Comparison of ENCODE assay signal across 9 cellular contexts in the genomic region with DNA sequence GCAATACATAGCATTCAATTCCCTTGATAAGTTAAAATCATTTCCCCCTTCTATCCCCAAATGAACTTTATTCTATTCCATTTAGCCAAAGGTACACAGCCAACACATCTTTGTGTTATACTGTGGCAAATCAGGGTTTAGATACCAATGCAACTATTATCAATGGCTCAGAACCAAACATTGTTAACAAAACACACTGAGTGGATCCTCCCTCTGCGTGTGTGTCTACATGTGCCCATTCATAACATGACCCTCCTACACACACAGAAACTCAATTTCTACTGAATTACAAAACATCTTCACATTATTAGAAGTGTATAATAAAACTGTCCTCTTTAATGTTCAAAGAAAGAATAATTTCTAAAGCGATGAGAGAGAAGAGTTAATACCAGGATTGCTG. TPM values are rescaled to one million over a fixed set of nuclear protein-coding genes. Genes with fewer than 3 reads are reported as not detected.
A peak's percentile ranks its signal among the peaks of the same experiment; 100 is the strongest.
DNase-seq lines count a peak whose midpoint lies in the region; ATAC-seq and TF ChIP-seq lines count a peak whose summit lies in the region.
"Had no signal": no experiment of that assay in that cellular context is flagged by ENCODE, and none has a peak within 500 bp of the region (broad histone marks: within the 10 kb centered on the region; RNA-seq: fewer than 3 reads in every experiment).

No MANE protein-coding gene starts in this region.

- no peak for ATAC-seq in activated CD8-positive, alpha-beta memory T cell treated with anti-CD3 and anti-CD28 coated beads, Interleukin-2, amount 10 ng/mL, durations not matched to agents 7 days and 5 days
- no peak for ATAC-seq in activated CD8-positive, alpha-beta T cell treated with anti-CD3 and anti-CD28 coated beads for 36 hours
- no peak for ATAC-seq in GM18505 (IDR thresholded peaks at IDR 0.05; ENCODE audit: unreplicated experiment)
- ATAC-seq in HG02623 (IDR thresholded peaks at IDR 0.05; ENCODE audit: unreplicated experiment): no peak
- no peak for ATAC-seq in GM18520 (IDR thresholded peaks at IDR 0.05; ENCODE audit: unreplicated experiment)

- H3K36me3 Mint-ChIP-seq in activated CD8-positive, alpha-beta memory T cell treated with anti-CD3 and anti-CD28 coated beads, Interleukin-2, amount 10 ng/mL, durations not matched to agents 7 days and 5 days: peaks cover 3% of the 10 kb centered on the region
- H3K36me3 Mint-ChIP-seq in activated CD8-positive, alpha-beta T cell treated with anti-CD3 and anti-CD28 coated beads for 36 hours (ENCODE audit: low read depth): no peaks in the 10 kb centered on the region
- H3K36me3 Mint-ChIP-seq in immature natural killer cell: no peaks in the 10 kb centered on the region

- no peaks in the 10 kb centered on the region for H3K36me3 ChIP-seq in thymus (ENCODE audit: control insufficient read depth, insufficient read depth)

- H3K9me3 Mint-ChIP-seq in activated CD8-positive, alpha-beta memory T cell treated with anti-CD3 and anti-CD28 coated beads, Interleukin-2, amount 10 ng/mL, durations not matched to agents 7 days and 5 days (ENCODE audit: low read depth): no peaks in the 10 kb centered on the region
- no peaks in the 10 kb centered on the region for H3K9me3 Mint-ChIP-seq in activated CD8-positive, alpha-beta T cell treated with anti-CD3 and anti-CD28 coated beads for 36 hours
- no peaks in the 10 kb centered on the region for H3K9me3 Mint-ChIP-seq in immature natural killer cell

- no peak for DNase-seq in activated CD8-positive, alpha-beta memory T cell treated with anti-CD3 and anti-CD28 coated beads, Interleukin-2, amount 10 ng/mL, durations not matched to agents 7 days and 5 days
- no peak for DNase-seq in activated CD8-positive, alpha-beta memory T cell treated with anti-CD3 and anti-CD28 coated beads for 24 hours
- DNase-seq in activated CD8-positive, alpha-beta T cell treated with anti-CD3 and anti-CD28 coated beads for 36 hours: no peak
- no peak for DNase-seq in immature natural killer cell
- DNase-seq: NCI-H1048 had no signal

- peak overlapping the region; percentile 95 for H3K4me3 Mint-ChIP-seq in activated CD8-positive, alpha-beta memory T cell treated with anti-CD3 and anti-CD28 coated beads, Interleukin-2, amount 10 ng/mL, durations not matched to agents 7 days and 5 days
- H3K4me3 Mint-ChIP-seq in activated CD8-positive, alpha-beta T cell treated with anti-CD3 and anti-CD28 coated beads for 36 hours: peak overlapping the region; percentile 92
- peak overlapping the region; percentile 89 to 99 (median 94) for H3K4me3 Mint-ChIP-seq in immature natural killer cell

- H3K9me3 ChIP-seq in thymus (ENCODE audit: control insufficient read depth): no peaks in the 10 kb centered on the region

- H3K27ac ChIP-seq in thymus (ENCODE audit: low read depth): no peak overlapping the region

- H3K4me1 ChIP-seq in thymus (ENCODE audit: control insufficient read depth, insufficient read depth, low read length): no peaks in the 10 kb centered on the region

- peak overlapping the region; percentile 71 for H3K27ac Mint-ChIP-seq in activated CD8-positive, alpha-beta memory T cell treated with anti-CD3 and anti-CD28 coated beads, Interleukin-2, amount 10 ng/mL, durations not matched to agents 7 days and 5 days
- no peak overlapping the region for H3K27ac Mint-ChIP-seq in activated CD8-positive, alpha-beta T cell treated with anti-CD3 and anti-CD28 coated beads for 36 hours
- peak overlapping the region; percentile 80 to 89 (median 82) for H3K27ac Mint-ChIP-seq in immature natural killer cell

- no peaks in the 10 kb centered on the region for H3K27me3 ChIP-seq in thymus (ENCODE audit: control insufficient read depth, insufficient read depth)

- TF ChIP-seq POLR2A in GM18505 (IDR thresholded peaks at IDR 0.05; ENCODE audit: borderline replicate concordance, extremely low read depth, insufficient read depth, insufficient read length): no peak

- no peak for TF ChIP-seq CTCF in activated CD8-positive, alpha-beta T cell treated with anti-CD3 and anti-CD28 coated beads for 36 hours (IDR thresholded peaks at IDR 0.05)

- H3K4me1 Mint-ChIP-seq in activated CD8-positive, alpha-beta memory T cell treated with anti-CD3 and anti-CD28 coated beads, Interleukin-2, amount 10 ng/mL, durations not matched to agents 7 days and 5 days: peaks cover 47% of the 10 kb centered on the region
- H3K4me1 Mint-ChIP-seq in activated CD8-positive, alpha-beta T cell treated with anti-CD3 and anti-CD28 coated beads for 36 hours (ENCODE audit: low read depth): peaks cover 38% of the 10 kb centered on the region
- peaks cover 33 to 50% of the 10 kb centered on the region in 2 donors for H3K4me1 Mint-ChIP-seq in immature natural killer cell

- intact Hi-C loops in activated CD8-positive, alpha-beta T cell treated with anti-CD3 and anti-CD28 coated beads for 36 hours (cut with micrococcal nuclease): no loop called here

- CTCF ChIA-PET in activated CD8-positive, alpha-beta memory T cell treated with anti-CD3 and anti-CD28 coated beads, Interleukin-2, amount 10 ng/mL, durations not matched to agents 7 days and 5 days (lab: Charles Lee): no interaction called here
- CTCF ChIA-PET in activated CD8-positive, alpha-beta T cell treated with anti-CD3 and anti-CD28 coated beads for 36 hours (lab: Charles Lee): no interaction called here

- H3K27me3 Mint-ChIP-seq in activated CD8-positive, alpha-beta memory T cell treated with anti-CD3 and anti-CD28 coated beads, Interleukin-2, amount 10 ng/mL, durations not matched to agents 7 days and 5 days: no peaks in the 10 kb centered on the region
- H3K27me3 Mint-ChIP-seq in activated CD8-positive, alpha-beta T cell treated with anti-CD3 and anti-CD28 coated beads for 36 hours: no peaks in the 10 kb centered on the region
- peaks cover 0 to 8% (median 4%) of the 10 kb centered on the region in 3 donors for H3K27me3 Mint-ChIP-seq in immature natural killer cell (ENCODE audit: low read depth in 3 of 3)

- POLR2A ChIA-PET in activated CD8-positive, alpha-beta T cell treated with anti-CD3 and anti-CD28 coated beads for 36 hours (lab: Charles Lee): interaction anchor here (1.5 kb wide), 1 partner anchor 183 kb away, joined by 3 read pairs; a partner anchor contains a TSS

- H3K4me3 ChIP-seq in thymus (ENCODE audit: low read length): peak overlapping the region; percentile 96

- 80% methylated on average over 2 of the region's 2 CpGs for WGBS in thymus

RNA-seq across cellular contexts. Expression of a gene that starts 1.3 kb away (rescaled TPM):
- total RNA-seq in activated CD8-positive, alpha-beta memory T cell treated with anti-CD3 and anti-CD28 coated beads, Interleukin-2, amount 10 ng/mL, durations not matched to agents 7 days and 5 days: 10 to 100 TPM; 12.9 to 20.0 TPM
- 10 to 100 TPM in 1 of 2 experiments, 1 to 10 TPM in 1; 9.9 to 11.9 TPM for total RNA-seq in activated CD8-positive, alpha-beta T cell treated with anti-CD3 and anti-CD28 coated beads for 36 hours
- 10 to 100 TPM in 1 of 3 donors, 1 to 10 TPM in 2; 5.1 to 11.0 (median 5.9) TPM for polyA plus RNA-seq in immature natural killer cell
- polyA plus RNA-seq in thymus: 4.4 TPM
